22 cellular contexts compared by ENCODE assay signal in genomic region chr19:48338802-48339660, GRCh38. TPM values are rescaled to one million over a fixed set of nuclear protein-coding genes. Genes with fewer than 3 reads are reported as not detected.
A peak's percentile ranks its signal among the peaks of the same experiment; 100 is the strongest.
DNase-seq lines count a peak whose midpoint lies in the region; ATAC-seq and TF ChIP-seq lines count a peak whose summit lies in the region.
"Had no signal": no experiment of that assay in that cellular context is flagged by ENCODE, and none has a peak within 500 bp of the region (broad histone marks: within the 10 kb centered on the region; RNA-seq: fewer than 3 reads in every experiment).

No MANE protein-coding gene starts in this region.

- H2BK120ac ChIP-seq in trophoblast cell (ENCODE audit: insufficient read depth, low read length, poor library complexity): no peak overlapping the region

- no peak overlapping the region for H2BK5ac ChIP-seq in trophoblast cell (ENCODE audit: low read depth, low read length, poor library complexity)

- H4K91ac ChIP-seq in trophoblast cell (ENCODE audit: low read depth, low read length): peak overlapping the region; percentile 2

- H2BK12ac ChIP-seq in trophoblast cell (ENCODE audit: low read length): no peak overlapping the region

- no peaks in the 10 kb centered on the region for H3K9me3 Mint-ChIP-seq in central memory CD8-positive, alpha-beta T cell
- H3K9me3 Mint-ChIP-seq: GM23338 had no signal

- no peak overlapping the region for H3K4me3 Mint-ChIP-seq in central memory CD8-positive, alpha-beta T cell
- H3K4me3 Mint-ChIP-seq: CD14-positive monocyte, GM23338 had no signal

- H3K27ac ChIP-seq in SK-N-SH (ENCODE audit: low read depth in 2 of 2, low read length in 1 of 2): no peak overlapping the region
- no peak overlapping the region for H3K27ac ChIP-seq in trophoblast cell (ENCODE audit: low read depth, low read length)
- H3K27ac ChIP-seq in testis: no peak overlapping the region
- H3K27ac ChIP-seq: SJSA1 had no signal

- WGBS in SK-N-SH (ENCODE audit: low lambda C conversion rate): 90% methylated on average over 15 of the region's 15 CpGs
- no CpG with 5 or more reads among the region's 15 CpGs for WGBS in trophoblast cell (ENCODE audit: extremely low coverage, insufficient coverage, insufficient read length)
- WGBS in testis, 2 donors: 91 to 92% methylated on average over 13 to 15 of the region's 15 CpGs

- no peak overlapping the region for H3K14ac ChIP-seq in trophoblast cell (ENCODE audit: low read length)

- TF ChIP-seq CTCF in SK-N-SH (IDR thresholded peaks at IDR 0.05) (no peak), NB4 (IDR thresholded peaks at IDR 0.05; ENCODE audit: low read depth, low read length) (peak; percentile 17), testis (IDR thresholded peaks at IDR 0.05) (no peak)

- DNase-seq in SK-N-SH: no peak
- DNase-seq in NB4 (ENCODE audit: low read depth): peak; percentile 45
- DNase-seq in central memory CD8-positive, alpha-beta T cell (ENCODE audit: low spot score in 2 of 2): no peak
- DNase-seq in trophoblast cell: peak in 1 of 2 donors; percentile 9
- no peak for DNase-seq in dermis blood vessel endothelial cell
- DNase-seq in stimulated activated naive CD4-positive, alpha-beta T cell treated with Interleukin-2 at 50 U/mL for 16 hours (lab: John Stamatoyannopoulos, UW): no peak
- DNase-seq in testis: no peak
- DNase-seq: 8988T, KBM-7, MM.1S, NCI-H1092, NCI-H1436, NCI-H187 treated with DMSO at 0.1 percent for 48 hours, NCI-H226, NCI-H510A treated with DMSO at 0.1 percent for 48 hours, NCI-H748 treated with DMSO at 0.1 percent for 48 hours had no signal

- no peaks in the 10 kb centered on the region for H3K27me3 Mint-ChIP-seq in central memory CD8-positive, alpha-beta T cell

- peak; percentile 16; the same call in 1 of the 2 replicates for TF ChIP-seq RAD21 in SK-N-SH (IDR thresholded peaks at IDR 0.05; ENCODE audit: low read length)

- no peak overlapping the region for H3K4me2 ChIP-seq in SK-N-SH
- H3K4me2 ChIP-seq in trophoblast cell (ENCODE audit: low read length): no peak overlapping the region
- H3K4me2 ChIP-seq: GM23338 had no signal

- H3K4me1 Mint-ChIP-seq in central memory CD8-positive, alpha-beta T cell: peaks cover 11% of the 10 kb centered on the region
- H3K4me1 Mint-ChIP-seq: GM23338 had no signal

- no peaks in the 10 kb centered on the region for H4K20me1 ChIP-seq in SK-N-SH (ENCODE audit: insufficient read depth)

- H3K4me3 ChIP-seq in SK-N-SH (ENCODE audit: low read depth in 2 of 2, low read length in 1 of 2) (no peak overlapping the region), NB4 (ENCODE audit: low read depth, low read length) (no peak overlapping the region), trophoblast cell (ENCODE audit: low read depth, low read length) (no peak overlapping the region), testis (no peak overlapping the region)
- H3K4me3 ChIP-seq: GM23338, SJSA1 had no signal

- no peak overlapping the region for H4K8ac ChIP-seq in trophoblast cell (ENCODE audit: low read depth, low read length)

- no peak overlapping the region for H3K23ac ChIP-seq in trophoblast cell (ENCODE audit: low read length)

- CTCF ChIA-PET in SK-N-SH (lab: Yijun Ruan, JAX): interaction anchor here (0.8 to 3.7 kb wide), 4 partner anchors 12 to 151 kb away, joined by 3 to 14 read pairs (median 4); no protein-coding TSS in a partner anchor

- H3K9me2 ChIP-seq in SK-N-SH: no peaks in the 10 kb centered on the region

- no peak overlapping the region for H2AK5ac ChIP-seq in trophoblast cell (ENCODE audit: low read length)

- no peak overlapping the region for H2AFZ ChIP-seq in SK-N-SH (ENCODE audit: low read depth)
- no peak overlapping the region for H2AFZ ChIP-seq in trophoblast cell (ENCODE audit: insufficient read depth, low read length, poor library complexity)
- H2AFZ ChIP-seq: GM23338 had no signal

- no peak for TF ChIP-seq EP300 in SK-N-SH (IDR thresholded peaks at IDR 0.05; ENCODE audit: borderline replicate concordance in 1 of 2, low read depth in 1 of 2, low read length in 1 of 2)

- H3K9ac ChIP-seq in SK-N-SH (no peak overlapping the region), trophoblast cell (ENCODE audit: low read length) (no peak overlapping the region)

- no peak overlapping the region for H4K12ac ChIP-seq in trophoblast cell (ENCODE audit: low read depth, low read length)

- peak overlapping the region; percentile 73 for H3K27ac Mint-ChIP-seq in central memory CD8-positive, alpha-beta T cell (ENCODE audit: low read depth)
- H3K27ac Mint-ChIP-seq: GM23338 had no signal

- H3K9me3 ChIP-seq in SK-N-SH (no peaks in the 10 kb centered on the region), trophoblast cell (ENCODE audit: insufficient read depth, low read depth, low read length) (peaks cover 2% of the 10 kb centered on the region), testis (no peaks in the 10 kb centered on the region)
- H3K9me3 ChIP-seq: SJSA1 had no signal

- no peak for ATAC-seq in SK-N-SH treated with all-trans-retinoic acid at 6 μM for 48 hours
- ATAC-seq in central memory CD8-positive, alpha-beta T cell (replicated peaks; ENCODE audit: extremely low read depth, poor library complexity, severe bottlenecking): no peak
- ATAC-seq: GM23338, Right ventricle myocardium inferior had no signal

- H3K4me1 ChIP-seq in SK-N-SH (ENCODE audit: control insufficient read depth in 1 of 2, insufficient read depth in 2 of 2, low read depth in 1 of 2, low read length in 1 of 2) (no peaks in the 10 kb centered on the region; a peak in 1 of 4 replicates), trophoblast cell (ENCODE audit: control insufficient read depth in 1 of 2, insufficient read depth in 2 of 2, low read length in 2 of 2) (peaks cover 1 to 3% of the 10 kb centered on the region in 2 experiments), testis (no peaks in the 10 kb centered on the region)

- H3K79me1 ChIP-seq in trophoblast cell (ENCODE audit: low read length): peaks cover 2% of the 10 kb centered on the region

- TF ChIP-seq POLR2A in NB4 (IDR thresholded peaks at IDR 0.05; ENCODE audit: extremely low read depth, insufficient read length) (no peak), testis (IDR thresholded peaks at IDR 0.05) (no peak)

- H3F3A ChIP-seq in SK-N-SH (replicated peaks; ENCODE audit: insufficient read depth): peaks cover 9% of the 10 kb centered on the region

- no peak overlapping the region for H3K18ac ChIP-seq in trophoblast cell (ENCODE audit: low read length)

- H3K4ac ChIP-seq in trophoblast cell (ENCODE audit: low read depth, low read length): no peak overlapping the region

- no peaks in the 10 kb centered on the region for H3K79me2 ChIP-seq in SK-N-SH (ENCODE audit: insufficient read depth)
- H3K79me2 ChIP-seq in trophoblast cell (ENCODE audit: control insufficient read depth, insufficient read depth, low read length, poor library complexity): no peaks in the 10 kb centered on the region

- no peaks in the 10 kb centered on the region for H3K36me3 ChIP-seq in SK-N-SH (replicated peaks in 1 of 2; ENCODE audit: control insufficient read depth in 1 of 2, insufficient read depth in 2 of 2, low read length in 1 of 2)
- peaks cover 0 to 2% of the 10 kb centered on the region in 2 experiments for H3K36me3 ChIP-seq in trophoblast cell (ENCODE audit: control insufficient read depth in 1 of 2, insufficient read depth in 2 of 2, low read length in 2 of 2)
- no peaks in the 10 kb centered on the region for H3K36me3 ChIP-seq in testis (ENCODE audit: low read depth, missing control alignments)
- H3K36me3 ChIP-seq: SJSA1 had no signal

- H3K27me3 ChIP-seq in SK-N-SH (ENCODE audit: insufficient read depth): no peaks in the 10 kb centered on the region
- H3K27me3 ChIP-seq in trophoblast cell (ENCODE audit: insufficient read depth, low read length): no peaks in the 10 kb centered on the region
- H3K27me3 ChIP-seq in testis: no peaks in the 10 kb centered on the region
- H3K27me3 ChIP-seq: SJSA1 had no signal

- H3K36me3 Mint-ChIP-seq in central memory CD8-positive, alpha-beta T cell (ENCODE audit: insufficient read depth): peaks cover 2% of the 10 kb centered on the region

- POLR2A ChIA-PET in SK-N-SH (lab: Yijun Ruan, JAX): no interaction called here

- intact Hi-C loops in testis (cut with DNase I; ENCODE audit: low total_unique reads): no loop called here

TF ChIP-seq in SK-N-SH treated with all-trans-retinoic acid at 6 μM for 48 hours, 23 proteins besides CTCF, POLR2A, EP300 and RAD21 (continues in another document):
- no peak for TF ChIP-seq ZFP3 (CRISPR knock-in tag; IDR thresholded peaks at IDR 0.05)

RNA-seq across cellular contexts. Expression of gene EMP3, which starts 13.7 kb away (rescaled TPM):
- polyA plus RNA-seq in SK-N-SH (2012; rRNA removed) (263 and 277 TPM in 2 replicates), testis (ENCODE audit: insufficient read depth, low read depth, low replicate concordance) (88.3 TPM)
- 125 and 190 TPM in 2 replicates for polyA plus RNA-seq in SK-N-SH (2012; cell fraction: cytosol; rRNA removed)
- 110 and 159 TPM in 2 replicates for polyA plus RNA-seq in SK-N-SH (2012; cell fraction: nucleus; rRNA removed)
- 21.1 and 22.2 TPM in 2 replicates for polyA plus RNA-seq in trophoblast cell (2013)
- total RNA-seq in dermis blood vessel endothelial cell (4.0 and 7.3 TPM in 2 replicates), testis (10 to 100 TPM; 28.6 to 31.3 TPM)

RNA-seq across cellular contexts. Expression of gene TMEM143, which starts 24.7 kb away (rescaled TPM):
- polyA plus RNA-seq in SK-N-SH (2012; rRNA removed) (20.2 and 21.9 TPM in 2 replicates), testis (ENCODE audit: insufficient read depth, low read depth, low replicate concordance) (5.0 TPM)
- polyA plus RNA-seq in SK-N-SH (2012; cell fraction: cytosol; rRNA removed): 7.0 and 10.2 TPM in 2 replicates
- polyA plus RNA-seq in SK-N-SH (2012; cell fraction: nucleus; rRNA removed): 77.5 and 81.7 TPM in 2 replicates
- polyA plus RNA-seq in trophoblast cell (2013): 5.9 and 6.5 TPM in 2 replicates
- total RNA-seq in dermis blood vessel endothelial cell (1.9 and 3.8 TPM in 2 replicates), testis (10 to 100 TPM; 14.1 to 22.9 TPM)

RNA-seq across cellular contexts. Expression of gene SYNGR4, which starts 25.1 kb away (rescaled TPM):
- polyA plus RNA-seq in SK-N-SH (2012; rRNA removed) (0.08 TPM in 1 of 2 replicates, not detected in the other), testis (ENCODE audit: insufficient read depth, low read depth, low replicate concordance) (112 TPM)
- polyA plus RNA-seq in SK-N-SH (2012; cell fraction: cytosol; rRNA removed): 0.03 TPM in 1 of 2 replicates, not detected in the other
- not detected in 2 replicates for polyA plus RNA-seq in SK-N-SH (2012; cell fraction: nucleus; rRNA removed)
- 0.08 and 0.19 TPM in 2 replicates for polyA plus RNA-seq in trophoblast cell (2013)
- total RNA-seq in dermis blood vessel endothelial cell (not detected in 2 replicates), testis (10 to 100 TPM; 21.8 to 26.1 TPM)
- total RNA-seq: Daoy, GM23338, Right ventricle myocardium inferior, SJSA1 had no signal
- polyA plus RNA-seq: CD14-positive monocyte, GM23338 had no signal

RNA-seq across cellular contexts. Expression of gene KDELR1, which starts 52.3 kb away (rescaled TPM):
- polyA plus RNA-seq in SK-N-SH (2012; rRNA removed) (119 and 138 TPM in 2 replicates), testis (ENCODE audit: insufficient read depth, low read depth, low replicate concordance) (187 TPM)
- polyA plus RNA-seq in SK-N-SH (2012; cell fraction: cytosol; rRNA removed): 112 and 158 TPM in 2 replicates
- polyA plus RNA-seq in SK-N-SH (2012; cell fraction: nucleus; rRNA removed): 110 and 150 TPM in 2 replicates
- polyA plus RNA-seq in trophoblast cell (2013): 586 and 590 TPM in 2 replicates
- total RNA-seq in dermis blood vessel endothelial cell (37.6 and 70.8 TPM in 2 replicates), testis (100 to 1,000 TPM; 149 to 155 TPM)

RNA-seq across cellular contexts. Expression of gene GRIN2D, which starts 54.4 kb away (rescaled TPM):
- polyA plus RNA-seq in SK-N-SH (2012; rRNA removed) (0.54 and 0.92 TPM in 2 replicates), testis (ENCODE audit: insufficient read depth, low read depth, low replicate concordance) (1.4 TPM)
- polyA plus RNA-seq in SK-N-SH (2012; cell fraction: cytosol; rRNA removed): 0.28 and 0.56 TPM in 2 replicates
- 1.3 and 1.4 TPM in 2 replicates for polyA plus RNA-seq in SK-N-SH (2012; cell fraction: nucleus; rRNA removed)
- polyA plus RNA-seq in trophoblast cell (2013): 3.3 and 3.6 TPM in 2 replicates
- total RNA-seq in dermis blood vessel endothelial cell (0.51 and 0.79 TPM in 2 replicates), testis (1 to 10 TPM; 2.4 to 2.7 TPM)
- total RNA-seq: Daoy had no signal

Comparison
In these comparisons a context has a peak if more than half of its experiments do, and no peak if none do; other contexts are left out.
1. RNA of gene SYNGR4, which starts 25.1 kb away (total RNA-seq): 21.8 to 26.1 TPM in testis; not detected in dermis blood vessel endothelial cell; every median in the first group is over 10 times any median in the second.